23 cellular contexts compared by ENCODE assay signal in the genomic region with DNA sequence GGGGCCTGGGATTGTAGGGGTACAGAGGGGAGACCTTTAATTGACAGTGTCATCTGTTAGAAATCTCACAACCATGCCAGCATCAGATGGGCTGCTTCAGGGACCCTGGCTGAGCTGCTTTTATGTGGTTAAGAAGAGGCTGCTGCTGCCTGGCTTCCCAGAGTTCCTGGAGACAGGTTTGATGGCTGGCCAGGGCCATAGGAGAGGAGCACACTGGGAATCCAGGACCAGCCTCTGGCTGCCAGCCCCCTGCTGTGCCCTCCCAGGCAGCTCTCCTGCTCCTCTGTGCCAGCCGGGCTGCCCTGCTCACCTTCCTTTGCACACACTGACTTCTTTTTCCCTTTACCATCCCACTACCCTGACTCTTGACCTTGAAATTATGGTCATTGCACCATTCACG. TPM values are rescaled to one million over a fixed set of nuclear protein-coding genes. Genes with fewer than 3 reads are reported as not detected.
DNase-seq lines count a peak whose midpoint lies in the region; ATAC-seq, FAIRE-seq and TF ChIP-seq lines count a peak whose summit lies in the region.
"Had no signal": no experiment of that assay in that cellular context is flagged by ENCODE, and none has a peak within 500 bp of the region (broad histone marks: within the 10 kb centered on the region; RNA-seq: fewer than 3 reads in every experiment).

No MANE protein-coding gene starts in this region.

- peak overlapping the region; percentile 2 for H3K27ac Mint-ChIP-seq in activated naive CD8-positive, alpha-beta T cell
- H3K27ac Mint-ChIP-seq in activated naive CD8-positive, alpha-beta T cell treated with anti-CD3 and anti-CD28 coated beads for 36 hours: no peak overlapping the region
- H3K27ac Mint-ChIP-seq in H9 (no peak overlapping the region), osteocyte (ENCODE audit: unreplicated experiment) (no peak overlapping the region)
- H3K27ac Mint-ChIP-seq: B cell had no signal

- TF ChIP-seq EP300 in esophagus muscularis mucosa (IDR thresholded peaks at IDR 0.05): no peak

- WGBS in H9 (ENCODE audit: extremely low coverage, insufficient read length, low lambda C conversion rate): no CpG with 5 or more reads among the region's 2 CpGs
- WGBS in esophagus muscularis mucosa: 83% methylated on average over 2 of the region's 2 CpGs

- H3K4me1 Mint-ChIP-seq in activated naive CD8-positive, alpha-beta T cell (ENCODE audit: low read depth): peaks cover 80% of the 10 kb centered on the region
- peaks cover 42% of the 10 kb centered on the region for H3K4me1 Mint-ChIP-seq in activated naive CD8-positive, alpha-beta T cell treated with anti-CD3 and anti-CD28 coated beads for 36 hours
- H3K4me1 Mint-ChIP-seq in H9: peaks cover 10 to 14% of the 10 kb centered on the region in 2 experiments
- H3K4me1 Mint-ChIP-seq in osteocyte (ENCODE audit: unreplicated experiment): no peaks in the 10 kb centered on the region
- H3K4me1 Mint-ChIP-seq: B cell had no signal

- H3K79me2 ChIP-seq in H9 (ENCODE audit: insufficient read depth, low read length): no peaks in the 10 kb centered on the region

- H3K23ac ChIP-seq in H9 (ENCODE audit: insufficient read length, low read depth, low read length): no peak overlapping the region

- no peak overlapping the region for H4K8ac ChIP-seq in H9 (replicated peaks; ENCODE audit: insufficient read length, low read depth, low read length)

- no peak overlapping the region for H3K27ac ChIP-seq in H9 (ENCODE audit: insufficient read length, low read depth, low read length)
- H3K27ac ChIP-seq in esophagus muscularis mucosa (replicated peaks in 1 of 4): no peak overlapping the region

- H3K18ac ChIP-seq in H9 (ENCODE audit: insufficient read length, low read depth, low read length): peak overlapping the region; percentile 41

- no peak overlapping the region for H2BK5ac ChIP-seq in H9 (ENCODE audit: insufficient read length, low read length)

- H2BK12ac ChIP-seq in H9 (ENCODE audit: insufficient read length, low read depth, low read length): no peak overlapping the region

- TF ChIP-seq POLR2A in esophagus muscularis mucosa (IDR thresholded peaks at IDR 0.05; ENCODE audit: low read depth): no peak

- H3K4me1 ChIP-seq in H9 (ENCODE audit: insufficient read depth, low read length) (no peaks in the 10 kb centered on the region), esophagus muscularis mucosa (no peaks in the 10 kb centered on the region)

- H3K36me3 ChIP-seq in esophagus muscularis mucosa: no peaks in the 10 kb centered on the region

- H3K36me3 Mint-ChIP-seq in activated naive CD8-positive, alpha-beta T cell: peaks cover 3% of the 10 kb centered on the region
- H3K36me3 Mint-ChIP-seq in activated naive CD8-positive, alpha-beta T cell treated with anti-CD3 and anti-CD28 coated beads for 36 hours: no peaks in the 10 kb centered on the region
- H3K36me3 Mint-ChIP-seq in H9 (ENCODE audit: insufficient read depth in 1 of 3, low read depth in 3 of 3): no peaks in the 10 kb centered on the region
- no peaks in the 10 kb centered on the region for H3K36me3 Mint-ChIP-seq in osteocyte (ENCODE audit: unreplicated experiment)
- H3K36me3 Mint-ChIP-seq: CD4-positive, alpha-beta memory T cell had no signal

- no peak for DNase-seq in activated naive CD8-positive, alpha-beta T cell treated with anti-CD3 and anti-CD28 coated beads for 36 hours
- peak; percentile 25 for DNase-seq in H9
- DNase-seq in esophagus muscularis mucosa (ENCODE audit: extremely low spot score): peak; percentile 87
- DNase-seq in osteocyte (ENCODE audit: extremely low spot score, unreplicated experiment): peak; percentile 69
- no peak for DNase-seq in GM19239 (ENCODE audit: insufficient read length, low spot score)
- DNase-seq in foreskin melanocyte: no peak
- DNase-seq: C1 segment of cervical spinal cord; CD4-positive, alpha-beta memory T cell; COR-L47; DMS153; DMS79 treated with DMSO at 0.1 percent for 48 hours; EL; IMR-90 had no signal

- no peak overlapping the region for H3K14ac ChIP-seq in H9 (ENCODE audit: insufficient read depth, low read length)

- H3K27me3 ChIP-seq in H9 (ENCODE audit: insufficient read depth, low read length) (no peaks in the 10 kb centered on the region), esophagus muscularis mucosa (peaks cover 0 to 8% (median 0%) of the 10 kb centered on the region in 4 donors)

- no peak for ATAC-seq in HG02763 (IDR thresholded peaks at IDR 0.05; ENCODE audit: unreplicated experiment)
- ATAC-seq: HCT116 had no signal

- intact Hi-C loops in esophagus muscularis mucosa (cut with DNase I): no loop called here

- H4K5ac ChIP-seq in H9 (ENCODE audit: insufficient read length, low read depth, low read length): no peak overlapping the region

- H4K91ac ChIP-seq in H9 (ENCODE audit: insufficient read length, low read depth, low read length): no peak overlapping the region

- H2BK120ac ChIP-seq in H9 (ENCODE audit: low read depth, low read length, poor library complexity, severe bottlenecking): no peak overlapping the region

- TF ChIP-seq CTCF in H9 (conservative IDR thresholded peaks at IDR 0.05) (no peak), esophagus muscularis mucosa (IDR thresholded peaks at IDR 0.05) (no peak), osteocyte (IDR thresholded peaks at IDR 0.05) (no peak)

- H4K20me1 ChIP-seq in H9 (ENCODE audit: control insufficient read depth, insufficient read depth, insufficient read length): no peaks in the 10 kb centered on the region

- FAIRE-seq in GM19239 (lab: Jason Lieb, UNC): no peak
- FAIRE-seq: A204.1, D721Med, G401.6, GM12891, H1 had no signal

- H2BK15ac ChIP-seq in H9 (ENCODE audit: low read depth, low read length): no peak overlapping the region

- no peak overlapping the region; the same call in 1 of the 2 replicates for H3K4ac ChIP-seq in H9 (ENCODE audit: low read depth, low read length)

- H2BK20ac ChIP-seq in H9 (ENCODE audit: low read depth, low read length, poor library complexity, severe bottlenecking): no peak overlapping the region

- H3T11ph ChIP-seq in H9 (ENCODE audit: low read length): no peak overlapping the region

- H3K23me2 ChIP-seq in H9 (ENCODE audit: insufficient read length, low read depth, low read length, poor library complexity, severe bottlenecking): no peaks in the 10 kb centered on the region

- H3K4me3 Mint-ChIP-seq in activated naive CD8-positive, alpha-beta T cell: no peak overlapping the region
- no peak overlapping the region for H3K4me3 Mint-ChIP-seq in activated naive CD8-positive, alpha-beta T cell treated with anti-CD3 and anti-CD28 coated beads for 36 hours
- H3K4me3 Mint-ChIP-seq in H9 (no peak overlapping the region), osteocyte (ENCODE audit: unreplicated experiment) (no peak overlapping the region)
- H3K4me3 Mint-ChIP-seq: B cell; CD4-positive, alpha-beta memory T cell had no signal

- no peak overlapping the region for H3K9ac ChIP-seq in H9 (ENCODE audit: extremely low read depth, insufficient read length, low read length)

- H3K9me3 ChIP-seq in H9 (ENCODE audit: control insufficient read depth, low read depth, low read length): no peaks in the 10 kb centered on the region
- no peaks in the 10 kb centered on the region for H3K9me3 ChIP-seq in esophagus muscularis mucosa

- no peak overlapping the region for H3K56ac ChIP-seq in H9 (ENCODE audit: insufficient read length, low read depth, low read length)

- no peak overlapping the region for H3K4me2 ChIP-seq in H9 (ENCODE audit: insufficient read depth, insufficient read length, low read length)

- no peak overlapping the region for H2AK5ac ChIP-seq in H9 (ENCODE audit: insufficient read length, low read length)

- no peak overlapping the region for H2AFZ ChIP-seq in H9 (ENCODE audit: low read length)

- H3K4me3 ChIP-seq in esophagus muscularis mucosa: no peak overlapping the region

- no peaks in the 10 kb centered on the region for H3K79me1 ChIP-seq in H9 (ENCODE audit: insufficient read depth, low read depth, low read length, poor library complexity, severe bottlenecking)

- H3K9me3 Mint-ChIP-seq in activated naive CD8-positive, alpha-beta T cell (ENCODE audit: low read depth): no peaks in the 10 kb centered on the region
- peaks cover 2% of the 10 kb centered on the region for H3K9me3 Mint-ChIP-seq in activated naive CD8-positive, alpha-beta T cell treated with anti-CD3 and anti-CD28 coated beads for 36 hours
- no peaks in the 10 kb centered on the region for H3K9me3 Mint-ChIP-seq in H9
- H3K9me3 Mint-ChIP-seq in osteocyte (ENCODE audit: unreplicated experiment): no peaks in the 10 kb centered on the region

- H3K27me3 Mint-ChIP-seq in activated naive CD8-positive, alpha-beta T cell: no peaks in the 10 kb centered on the region
- H3K27me3 Mint-ChIP-seq in activated naive CD8-positive, alpha-beta T cell treated with anti-CD3 and anti-CD28 coated beads for 36 hours: no peaks in the 10 kb centered on the region
- peaks cover 14% of the 10 kb centered on the region for H3K27me3 Mint-ChIP-seq in H9 (ENCODE audit: low read depth)
- peaks cover 57% of the 10 kb centered on the region for H3K27me3 Mint-ChIP-seq in osteocyte (ENCODE audit: unreplicated experiment)

RNA-seq across cellular contexts. Expression of gene KRT73, which starts 0.5 kb away (rescaled TPM):
- total RNA-seq in activated naive CD8-positive, alpha-beta T cell treated with anti-CD3 and anti-CD28 coated beads for 36 hours: under 1 TPM; 0.14 to 0.29 TPM
- total RNA-seq in H9 (2021) (not detected in 2 replicates), esophagus muscularis mucosa (not detected), osteocyte (not detected in 2 replicates)
- total RNA-seq: B cell, H1, HT-29, IMR-90 had no signal

RNA-seq across cellular contexts. Expression of gene KRT72, which starts 17.6 kb away (rescaled TPM):
- total RNA-seq in activated naive CD8-positive, alpha-beta T cell treated with anti-CD3 and anti-CD28 coated beads for 36 hours: under 1 TPM in 1 of 2 experiments, not detected in 1; 0.12 TPM
- total RNA-seq in H9 (2021): not detected in 2 replicates
- total RNA-seq in esophagus muscularis mucosa: not detected
- not detected in 2 replicates for total RNA-seq in osteocyte
- total RNA-seq: B cell, H1, HT-29, IMR-90 had no signal

RNA-seq across cellular contexts. Expression of gene KRT2, which starts 33.1 kb away (rescaled TPM):
- total RNA-seq in activated naive CD8-positive, alpha-beta T cell treated with anti-CD3 and anti-CD28 coated beads for 36 hours: not detected
- total RNA-seq in H9 (2021): not detected in 2 replicates
- total RNA-seq in esophagus muscularis mucosa: not detected
- not detected in 2 replicates for total RNA-seq in osteocyte
- total RNA-seq: B cell, H1, HT-29, IMR-90 had no signal

RNA-seq across cellular contexts. Expression of gene KRT74, which starts 45.2 kb away (rescaled TPM):
- total RNA-seq in activated naive CD8-positive, alpha-beta T cell treated with anti-CD3 and anti-CD28 coated beads for 36 hours: not detected
- not detected in 2 replicates for total RNA-seq in H9 (2021)
- not detected for total RNA-seq in esophagus muscularis mucosa
- total RNA-seq in osteocyte: not detected in 2 replicates
- total RNA-seq: B cell; CD4-positive, alpha-beta memory T cell; H1; HT-29; IMR-90 had no signal

Comparison
In these comparisons a context has a peak if more than half of its experiments do, and no peak if none do; other contexts are left out.
1. DNase-seq: peak in H9 (single experiment), esophagus muscularis mucosa (single experiment) and osteocyte (single experiment); none in activated naive CD8-positive, alpha-beta T cell treated with anti-CD3 and anti-CD28 coated beads for 36 hours (single experiment), GM19239 (single experiment) and foreskin melanocyte (single experiment).